Comparison of ENCODE assay signal across 25 cellular contexts in genomic region chr12:131250951-131251315, GRCh38.
DNase-seq lines count a peak whose midpoint lies in the region; ATAC-seq, FAIRE-seq and TF ChIP-seq lines count a peak whose summit lies in the region.
"Had no signal": no experiment of that assay in that cellular context is flagged by ENCODE, and none has a peak within 500 bp of the region (broad histone marks: within the 10 kb centered on the region; RNA-seq: fewer than 3 reads in every experiment).

No MANE protein-coding gene starts in this region.

- H3K36me3 ChIP-seq in lower lobe of right lung (no peaks in the 10 kb centered on the region), HAP-1 (replicated peaks) (no peaks in the 10 kb centered on the region), sigmoid colon (no peaks in the 10 kb centered on the region)
- H3K36me3 ChIP-seq: BLaER1 treated with 17β-estradiol and CSF1 and Interleukin-3, amounts not matched to agents 10 nM and 100 nM had no signal

- no peaks in the 10 kb centered on the region for H3K23me2 ChIP-seq in H9 (ENCODE audit: insufficient read length, low read depth, low read length, poor library complexity, severe bottlenecking)

- no peak for TF ChIP-seq RAD21 in A549 (conservative IDR thresholded peaks at IDR 0.05 in 1 of 2, IDR thresholded peaks at IDR 0.05 in 1 of 2)

- no peak overlapping the region for H3K9ac ChIP-seq in H9 (ENCODE audit: extremely low read depth, insufficient read length, low read length)
- H3K9ac ChIP-seq: BLaER1 treated with 17β-estradiol and CSF1 and Interleukin-3, amounts not matched to agents 10 nM and 100 nM had no signal

- FAIRE-seq in A549 (lab: Jason Lieb, UNC) (no peak), D721Med (lab: Jason Lieb, UNC) (no peak)
- FAIRE-seq: A204.1, GM12878, GM12892, GM18507 had no signal

- no peak for TF ChIP-seq POLR2A in A549 (IDR thresholded peaks at IDR 0.05; ENCODE audit: low read length)
- no peak for TF ChIP-seq POLR2A in sigmoid colon (IDR thresholded peaks at IDR 0.05)

- H3K79me2 ChIP-seq in H9 (ENCODE audit: insufficient read depth, low read length), result no peaks in the 10 kb centered on the region

- no peak overlapping the region for H4K8ac ChIP-seq in H9 (replicated peaks; ENCODE audit: insufficient read length, low read depth, low read length)

- H2BK120ac ChIP-seq in H9 (ENCODE audit: low read depth, low read length, poor library complexity, severe bottlenecking), result no peak overlapping the region

- H3K56ac ChIP-seq in H9 (ENCODE audit: insufficient read length, low read depth, low read length), result no peak overlapping the region

- H2BK20ac ChIP-seq in H9 (ENCODE audit: low read depth, low read length, poor library complexity, severe bottlenecking), result no peak overlapping the region

- 88% methylated on average over 8 of the region's 10 CpGs for WGBS in A549 (ENCODE audit: missing lambda C conversion rate)
- no CpG with 5 or more reads among the region's 10 CpGs for WGBS in H9 (ENCODE audit: extremely low coverage, insufficient read length, low lambda C conversion rate)
- 81 to 87% methylated on average over 10 of the region's 10 CpGs for WGBS in sigmoid colon, 2 donors

- TF ChIP-seq CTCF in A549 (IDR thresholded peaks at IDR 0.05) (no peak), H9 (conservative IDR thresholded peaks at IDR 0.05) (no peak), chondrocyte (IDR thresholded peaks at IDR 0.05) (no peak), lower lobe of right lung (IDR thresholded peaks at IDR 0.05) (no peak), sigmoid colon (IDR thresholded peaks at IDR 0.05) (no peak), D721Med (IDR thresholded peaks at IDR 0.05; ENCODE audit: insufficient read depth, missing control alignments) (no peak)

- H3K27ac Mint-ChIP-seq in H9, result no peak overlapping the region
- H3K27ac Mint-ChIP-seq in chondrocyte (ENCODE audit: unreplicated experiment), result no peak overlapping the region
- H3K27ac Mint-ChIP-seq: B cell; CD4-positive, alpha-beta T cell; CD8-positive, alpha-beta T cell had no signal

- in situ Hi-C loops in HAP-1 (cut with MboI; ENCODE audit: low sequenced_read_pairs), result no loop called here

- intact Hi-C loops in lower lobe of right lung (cut with DNase I), result no loop called here
- intact Hi-C loops in sigmoid colon (cut with DNase I), result no loop called here

- ATAC-seq in A549 (no peak), lower lobe of right lung (no peak)
- ATAC-seq: CD8-positive, alpha-beta T cell; GM12878 had no signal

- peak overlapping the region; percentile 72 for H3K4me2 ChIP-seq in A549
- no peak overlapping the region for H3K4me2 ChIP-seq in H9 (ENCODE audit: insufficient read depth, insufficient read length, low read length)

- H3K27me3 ChIP-seq in H9 (ENCODE audit: insufficient read depth, low read length) (no peaks in the 10 kb centered on the region), lower lobe of right lung (ENCODE audit: low read depth) (no peaks in the 10 kb centered on the region), HAP-1 (ENCODE audit: low read depth) (no peaks in the 10 kb centered on the region), sigmoid colon (peaks cover 0 to 7% (median 5%) of the 10 kb centered on the region in 3 donors)
- H3K27me3 ChIP-seq: BLaER1 treated with 17β-estradiol and CSF1 and Interleukin-3, amounts not matched to agents 10 nM and 100 nM had no signal

- no peak overlapping the region for H3K4ac ChIP-seq in H9 (ENCODE audit: low read depth, low read length)

- H2AK5ac ChIP-seq in H9 (ENCODE audit: insufficient read length, low read length), result no peak overlapping the region

- TF ChIP-seq EP300 in A549 (IDR thresholded peaks at IDR 0.05) (no peak), sigmoid colon (IDR thresholded peaks at IDR 0.05) (no peak)

- POLR2A ChIA-PET in A549 (lab: Yijun Ruan, JAX), result no interaction called here

- H2BK5ac ChIP-seq in H9 (ENCODE audit: insufficient read length, low read length), result no peak overlapping the region

- H3K9me3 ChIP-seq in A549, result no peaks in the 10 kb centered on the region
- H3K9me3 ChIP-seq in H9 (ENCODE audit: control insufficient read depth, low read depth, low read length), result no peaks in the 10 kb centered on the region
- H3K9me3 ChIP-seq in lower lobe of right lung, result no peaks in the 10 kb centered on the region
- no peaks in the 10 kb centered on the region for H3K9me3 ChIP-seq in HAP-1
- H3K9me3 ChIP-seq in sigmoid colon, result no peaks in the 10 kb centered on the region
- H3K9me3 ChIP-seq: Caco-2 had no signal

- H3K36me3 Mint-ChIP-seq in H9 (ENCODE audit: insufficient read depth in 1 of 3, low read depth in 3 of 3) (no peaks in the 10 kb centered on the region; a peak in 2 of 7 replicates), chondrocyte (ENCODE audit: low read depth) (no peaks in the 10 kb centered on the region)
- H3K36me3 Mint-ChIP-seq: CD8-positive, alpha-beta T cell had no signal

- H3K4me1 Mint-ChIP-seq in H9, result peaks cover 4% of the 10 kb centered on the region in 2 experiments; a peak in 2 of 4 replicates
- no peaks in the 10 kb centered on the region for H3K4me1 Mint-ChIP-seq in chondrocyte (ENCODE audit: low read depth)
- H3K4me1 Mint-ChIP-seq: B cell had no signal

- no peaks in the 10 kb centered on the region for H3K79me1 ChIP-seq in H9 (ENCODE audit: insufficient read depth, low read depth, low read length, poor library complexity, severe bottlenecking)

- H3K9me3 Mint-ChIP-seq in H9 (peaks cover 9 to 16% of the 10 kb centered on the region in 2 experiments; a peak in 3 of 5 replicates), chondrocyte (ENCODE audit: low read depth) (peaks cover 4% of the 10 kb centered on the region)
- H3K9me3 Mint-ChIP-seq: CD4-positive, alpha-beta T cell; CD8-positive, alpha-beta T cell had no signal

- no peak overlapping the region for H4K5ac ChIP-seq in H9 (ENCODE audit: insufficient read length, low read depth, low read length)

- no peak overlapping the region for H4K91ac ChIP-seq in H9 (ENCODE audit: insufficient read length, low read depth, low read length)

- H2AFZ ChIP-seq in H9 (ENCODE audit: low read length), result no peak overlapping the region

- H3K18ac ChIP-seq in H9 (ENCODE audit: insufficient read length, low read depth, low read length), result no peak overlapping the region

- H4K20me1 ChIP-seq in H9 (ENCODE audit: control insufficient read depth, insufficient read depth, insufficient read length), result no peaks in the 10 kb centered on the region
- H4K20me1 ChIP-seq: BLaER1 treated with 17β-estradiol and CSF1 and Interleukin-3, amounts not matched to agents 10 nM and 100 nM had no signal

- H3K27ac ChIP-seq in A549 (peak overlapping the region; percentile 83 to 87), H9 (ENCODE audit: insufficient read length, low read depth, low read length) (no peak overlapping the region), lower lobe of right lung (no peak overlapping the region), sigmoid colon (no peak overlapping the region)
- H3K27ac ChIP-seq: BLaER1 treated with 17β-estradiol and CSF1 and Interleukin-3, amounts not matched to agents 10 nM and 100 nM; C4-2B had no signal

- H3K4me3 Mint-ChIP-seq in H9, result no peak overlapping the region
- no peak overlapping the region for H3K4me3 Mint-ChIP-seq in chondrocyte (ENCODE audit: unreplicated experiment)
- H3K4me3 Mint-ChIP-seq: B cell; CD4-positive, alpha-beta T cell; CD8-positive, alpha-beta T cell had no signal

- DNase-seq in A549 (ENCODE audit: low read depth in 1 of 2, low spot score in 1 of 2) (no peak), H9 (no peak), chondrocyte (ENCODE audit: low spot score) (peak; percentile 64), lower lobe of right lung (peak; percentile 20), HAP-1 (ENCODE audit: low spot score in 2 of 2) (no peak), sigmoid colon (no peak), D721Med (ENCODE audit: insufficient read length, low spot score) (no peak)
- no peak for DNase-seq in activated CD8-positive, alpha-beta memory T cell treated with anti-CD3 and anti-CD28 coated beads, Interleukin-2, amount 50 U/mL, for 48 hours
- DNase-seq: 8988T; AML-193; Caco-2; Calu3; CD4-positive, alpha-beta T cell; CD8-positive, alpha-beta T cell; DMS 273 treated with DMSO at 0.1 percent for 48 hours; DND-41; EL; GDM1 had no signal

- H3T11ph ChIP-seq in H9 (ENCODE audit: low read length), result no peak overlapping the region

- H3K23ac ChIP-seq in H9 (ENCODE audit: insufficient read length, low read depth, low read length), result no peak overlapping the region

- H3K4me3 ChIP-seq in A549 (no peak overlapping the region), lower lobe of right lung (no peak overlapping the region), HAP-1 (no peak overlapping the region), sigmoid colon (no peak overlapping the region)
- H3K4me3 ChIP-seq: BLaER1 treated with 17β-estradiol and CSF1 and Interleukin-3, amounts not matched to agents 10 nM and 100 nM; GM12878 had no signal

- peak overlapping the region; percentile 62; the same call in 1 of the 2 replicates for H3K14ac ChIP-seq in H9 (ENCODE audit: insufficient read depth, low read length)

- H3K4me1 ChIP-seq in A549 (peaks cover 50% of the 10 kb centered on the region), H9 (ENCODE audit: insufficient read depth, low read length) (no peaks in the 10 kb centered on the region), lower lobe of right lung (no peaks in the 10 kb centered on the region), HAP-1 (no peaks in the 10 kb centered on the region), sigmoid colon (no peaks in the 10 kb centered on the region)
- H3K4me1 ChIP-seq: Caco-2 had no signal

- CTCF ChIA-PET in A549 (lab: Yijun Ruan, JAX), result interaction anchor here (1.1 to 1.5 kb wide), 2 partner anchors 15 to 118 kb away, joined by 3 read pairs; no protein-coding TSS in a partner anchor

- H2BK12ac ChIP-seq in H9 (ENCODE audit: insufficient read length, low read depth, low read length), result no peak overlapping the region

- H3K27me3 Mint-ChIP-seq in H9 (ENCODE audit: low read depth), result peaks cover 34% of the 10 kb centered on the region
- peaks cover 19% of the 10 kb centered on the region for H3K27me3 Mint-ChIP-seq in chondrocyte (ENCODE audit: low read depth)

- H2BK15ac ChIP-seq in H9 (ENCODE audit: low read depth, low read length), result no peak overlapping the region

TF ChIP-seq in A549, 52 proteins besides CTCF, POLR2A, EP300 and RAD21 (continues in another document):
- TF ChIP-seq USF2 (IDR thresholded peaks at IDR 0.05) (no peak), TP53 (CRISPR knock-in tag; IDR thresholded peaks at IDR 0.05) (no peak), RFX5 (IDR thresholded peaks at IDR 0.05) (no peak), JUNB (IDR thresholded peaks at IDR 0.05) (no peak), HOXA7 (CRISPR knock-in tag; IDR thresholded peaks at IDR 0.05) (no peak), PHF8 (IDR thresholded peaks at IDR 0.05; ENCODE audit: borderline replicate concordance, low read depth) (no peak)

Comparison
In these comparisons a context has a peak if more than half of its experiments do, and no peak if none do; other contexts are left out.
1. DNase-seq: peak in chondrocyte (single experiment) and lower lobe of right lung (single experiment); none in A549 (0 of 2), H9 (single experiment), HAP-1 (0 of 2), sigmoid colon (single experiment), D721Med (single experiment) and activated CD8-positive, alpha-beta memory T cell treated with anti-CD3 and anti-CD28 coated beads, Interleukin-2, amount 50 U/mL, for 48 hours (single experiment).
2. H3K27ac ChIP-seq: peak in A549 (2 of 2); none in H9 (single experiment), lower lobe of right lung (single experiment) and sigmoid colon (0 of 4).